28 cellular contexts compared by ENCODE assay signal in the genomic region with DNA sequence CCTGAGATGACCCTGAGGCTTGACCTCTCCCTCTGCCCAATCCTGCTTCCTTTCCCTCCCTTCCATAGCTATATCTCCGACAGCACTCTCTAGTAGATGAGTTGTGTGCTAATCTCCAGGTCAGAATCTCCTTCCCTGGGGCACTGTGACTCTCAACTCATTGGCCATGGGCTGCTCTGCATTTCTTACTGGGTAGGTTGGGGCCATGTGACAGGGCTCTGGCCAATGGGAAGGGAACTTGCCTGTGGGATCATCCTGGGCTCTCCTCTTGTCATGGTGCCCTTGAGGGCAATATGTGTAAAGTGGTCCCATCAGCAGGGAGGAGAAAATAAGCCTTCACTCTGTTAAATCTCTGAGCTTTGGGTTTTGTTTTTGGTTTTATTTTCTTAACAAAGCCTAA.
"Had no signal": no experiment of that assay in that cellular context is flagged by ENCODE, and none has a peak within 500 bp of the region (broad histone marks: within the 10 kb centered on the region; RNA-seq: fewer than 3 reads in every experiment).

No MANE protein-coding gene starts in this region.

- H3K4me1 Mint-ChIP-seq: natural killer cell, neural progenitor cell had no signal

- H3K27me3 ChIP-seq: breast epithelium, neural progenitor cell had no signal

- ATAC-seq: esophagus mucosa, natural killer cell, psoas muscle had no signal

- DNase-seq: activated CD4-positive, alpha-beta memory T cell treated with anti-CD3 and anti-CD28 coated beads, Interleukin-2, amount 10 ng/mL, durations not matched to agents 7 days and 5 days; activated CD4-positive, alpha-beta T cell treated with anti-CD3 and anti-CD28 coated beads for 1 hour; activated CD4-positive, alpha-beta T cell treated with anti-CD3 and anti-CD28 coated beads, Interleukin-2, amount 10 ng/mL, durations not matched to agents 7 days and 5 days; activated CD8-positive, alpha-beta memory T cell treated with anti-CD3 and anti-CD28 coated beads, Interleukin-2, amount 50 U/mL, for 48 hours; activated gamma-delta T cell treated with Interleukin-2 at 50 U/mL for 16 hours; activated naive CD4-positive, alpha-beta T cell treated with anti-CD3 and anti-CD28 coated beads, Interleukin-2, amount 50 U/mL, for 16 hours; activated T-cell treated with anti-CD3 and anti-CD28 coated beads, Interleukin-2, amount 50 U/mL, for 24 hours; central memory CD4-positive, alpha-beta T cell; endodermal cell; foreskin fibroblast; hippocampal formation; natural killer cell; occipital lobe; psoas muscle; stimulated activated CD4-positive, alpha-beta T cell treated with anti-CD3 and anti-CD28 coated beads, Interleukin-1b, Interleukin-23, amount 100 ng/mL, for 48 hours; stimulated activated CD4-positive, alpha-beta T cell treated with anti-CD3 and anti-CD28 coated beads, Interleukin-4, amount 100 ng/mL, for 4 hours; stimulated activated CD8-positive, alpha-beta memory T cell treated with anti-CD3 and anti-CD28 coated beads, Interleukin-4, amount 100 ng/mL, for 48 hours; stimulated activated naive CD4-positive, alpha-beta T cell; T1000; WERI-Rb-1 had no signal

- H3K4me3 Mint-ChIP-seq: activated CD4-positive, alpha-beta memory T cell treated with anti-CD3 and anti-CD28 coated beads, Interleukin-2, amount 10 ng/mL, durations not matched to agents 7 days and 5 days; activated CD4-positive, alpha-beta T cell treated with anti-CD3 and anti-CD28 coated beads, Interleukin-2, amount 10 ng/mL, durations not matched to agents 7 days and 5 days; activated T-cell treated with anti-CD3 and anti-CD28 coated beads, Interleukin-2, amount 50 U/mL, for 24 hours; endodermal cell; natural killer cell; neural progenitor cell; T-helper 1 cell treated with Interleukin-12 subunit alpha and Interleukin-12 subunit beta and Interleukin-4 antibody, amounts not matched to agents 30 μg/mL and 1 μg/mL, for 36 hours; type B pancreatic cell had no signal

- H3K27me3 Mint-ChIP-seq: activated T-cell treated with anti-CD3 and anti-CD28 coated beads, Interleukin-2, amount 50 U/mL, for 24 hours; type B pancreatic cell had no signal

- H3K27ac Mint-ChIP-seq: activated CD4-positive, alpha-beta memory T cell treated with anti-CD3 and anti-CD28 coated beads, Interleukin-2, amount 10 ng/mL, durations not matched to agents 7 days and 5 days; activated CD4-positive, alpha-beta T cell treated with anti-CD3 and anti-CD28 coated beads, Interleukin-2, amount 10 ng/mL, durations not matched to agents 7 days and 5 days; activated T-cell treated with anti-CD3 and anti-CD28 coated beads, Interleukin-2, amount 50 U/mL, for 24 hours; endodermal cell; natural killer cell; neural progenitor cell; T-helper 1 cell treated with Interleukin-12 subunit alpha and Interleukin-12 subunit beta and Interleukin-4 antibody, amounts not matched to agents 30 μg/mL and 1 μg/mL, for 36 hours; type B pancreatic cell had no signal

- H3K27ac ChIP-seq: breast epithelium, neural progenitor cell, parathyroid adenoma, psoas muscle, thoracic aorta, WERI-Rb-1 had no signal

- H3K79me2 ChIP-seq: parathyroid adenoma had no signal

- H3K9ac ChIP-seq: neural progenitor cell, parathyroid adenoma had no signal

- H3K36me3 Mint-ChIP-seq: natural killer cell, neural progenitor cell, type B pancreatic cell had no signal

- H3K4me1 ChIP-seq: breast epithelium, parathyroid adenoma, psoas muscle had no signal

- H3K4me3 ChIP-seq: breast epithelium, neural progenitor cell, psoas muscle, smooth muscle cell, thoracic aorta had no signal

- H2AFZ ChIP-seq: neural progenitor cell, parathyroid adenoma had no signal

- H3K36me3 ChIP-seq: breast epithelium, neural progenitor cell, thoracic aorta, WERI-Rb-1 had no signal

- H3K9me3 Mint-ChIP-seq: activated CD4-positive, alpha-beta memory T cell treated with anti-CD3 and anti-CD28 coated beads, Interleukin-2, amount 10 ng/mL, durations not matched to agents 7 days and 5 days; activated CD4-positive, alpha-beta T cell treated with anti-CD3 and anti-CD28 coated beads, Interleukin-2, amount 10 ng/mL, durations not matched to agents 7 days and 5 days; activated T-cell treated with anti-CD3 and anti-CD28 coated beads, Interleukin-2, amount 50 U/mL, for 24 hours; endodermal cell; natural killer cell; neural progenitor cell; T-helper 1 cell treated with Interleukin-12 subunit alpha and Interleukin-12 subunit beta and Interleukin-4 antibody, amounts not matched to agents 30 μg/mL and 1 μg/mL, for 36 hours; type B pancreatic cell had no signal

- H3K9me3 ChIP-seq: breast epithelium, psoas muscle, thoracic aorta had no signal

- H3K4me2 ChIP-seq: neural progenitor cell, smooth muscle cell had no signal
